In genomic region chr16:67965668-67966548, GRCh38 we compare ENCODE assay signal across 1 cellular context.
TF ChIP-seq lines count a peak whose summit lies in the region.

No MANE protein-coding gene starts in this region.

TF ChIP-seq in H1, 55 proteins besides CTCF, POLR2A, EP300 and RAD21:
- TF ChIP-seq TAF1 (IDR thresholded peaks at IDR 0.05; ENCODE audit: low read depth, low read length) (0 out of 2 replicates have a peak, but pooled peaks have one; percentile 4), TEAD4 (IDR thresholded peaks at IDR 0.05; ENCODE audit: low read depth, low read length) (0 out of 2 replicates have a peak, but pooled peaks have one; percentile 44), KDM5A (IDR thresholded peaks at IDR 0.05; ENCODE audit: low read length) (no peak), CTBP2 (IDR thresholded peaks at IDR 0.05; ENCODE audit: borderline replicate concordance, insufficient read depth, insufficient read length, low read length) (no peak)
